Comparison of ENCODE assay signal across 7 cellular contexts in genomic region chr6:57948481-57948880, GRCh38.
DNase-seq lines count a peak whose midpoint lies in the region; ATAC-seq, FAIRE-seq and TF ChIP-seq lines count a peak whose summit lies in the region.
"Not testable (repeated sequence)": the region's sequence is repeated elsewhere in the genome, so short reads cannot be mapped to it uniquely, and the experiment has no call there.

No MANE protein-coding gene starts in this region.

- not testable (repeated sequence) for BruUV-seq in GM12878 (replicated peaks; lab: Mats Ljungman, UMichigan)

- not testable (repeated sequence) for H3K4me2 ChIP-seq in H9 (ENCODE audit: insufficient read depth, insufficient read length, low read length); GM12878 (ENCODE audit: control insufficient read depth, insufficient read depth); trophoblast cell (ENCODE audit: low read length)

- not testable (repeated sequence) for TF ChIP-seq CTCF in H9 (conservative IDR thresholded peaks at IDR 0.05); GM12878 (IDR thresholded peaks at IDR 0.05 in 2 of 3, conservative IDR thresholded peaks at IDR 0.05 in 1 of 3; ENCODE audit: control insufficient read depth in 2 of 3, extremely low read depth in 1 of 3, insufficient read depth in 1 of 3, low read depth in 3 of 3, low read length in 3 of 3)

- H2BK15ac ChIP-seq in H9 (ENCODE audit: low read depth, low read length) = not testable (repeated sequence)

- not testable (repeated sequence) for H3K36me3 ChIP-seq in GM12878 (ENCODE audit: control insufficient read depth in 2 of 2, insufficient read depth in 2 of 2, low read length in 1 of 2); trophoblast cell (ENCODE audit: control insufficient read depth in 1 of 2, insufficient read depth in 2 of 2, low read length in 2 of 2)

- H3K79me1 ChIP-seq in H9 (ENCODE audit: insufficient read depth, low read depth, low read length, poor library complexity, severe bottlenecking); trophoblast cell (ENCODE audit: low read length): not testable (repeated sequence)

- not testable (repeated sequence) for H2AFZ ChIP-seq in H9 (ENCODE audit: low read length); GM12878 (ENCODE audit: control insufficient read depth, low read depth, low read length); trophoblast cell (ENCODE audit: insufficient read depth, low read length, poor library complexity)

- CTCF ChIA-PET in GM12878 (lab: Yijun Ruan, JAX) = not testable (repeated sequence)

- not testable (repeated sequence) for H3K27me3 Mint-ChIP-seq in H9 (ENCODE audit: low read depth)

- not testable (repeated sequence) for H3K9me3 ChIP-seq in H9 (ENCODE audit: control insufficient read depth, low read depth, low read length); GM12878 (replicated peaks; ENCODE audit: control insufficient read depth, insufficient read depth, low read length); trophoblast cell (ENCODE audit: insufficient read depth, low read depth, low read length)

- H2BK120ac ChIP-seq in H9 (ENCODE audit: low read depth, low read length, poor library complexity, severe bottlenecking); trophoblast cell (ENCODE audit: insufficient read depth, low read length, poor library complexity): not testable (repeated sequence)

- TF ChIP-seq EP300 in GM12878 (IDR thresholded peaks at IDR 0.05; ENCODE audit: borderline replicate concordance in 1 of 2, control insufficient read depth in 1 of 2, low read depth in 2 of 2, low read length in 2 of 2) = not testable (repeated sequence)

- POLR2A ChIA-PET in GM12878 (lab: Charles Lee) = not testable (repeated sequence)

- not testable (repeated sequence) for H2BK12ac ChIP-seq in H9 (ENCODE audit: insufficient read length, low read depth, low read length); trophoblast cell (ENCODE audit: low read length)

- peaks cover 14 to 45% (median 28%) of the 10 kb centered on the region in 3 experiments; a peak in 6 of 7 replicates for H3K36me3 Mint-ChIP-seq in H9 (ENCODE audit: insufficient read depth in 1 of 3, low read depth in 3 of 3)

- not testable (repeated sequence) for H3K4me3 ChIP-seq in GM12878; trophoblast cell (ENCODE audit: low read depth, low read length)

- H4K12ac ChIP-seq in trophoblast cell (ENCODE audit: low read depth, low read length) = not testable (repeated sequence)

- not testable (repeated sequence) for H3K18ac ChIP-seq in H9 (ENCODE audit: insufficient read length, low read depth, low read length); trophoblast cell (ENCODE audit: low read length)

- ATAC-seq in GM18511 (IDR thresholded peaks at IDR 0.05; ENCODE audit: unreplicated experiment) (peak; percentile 58), HG03159 (IDR thresholded peaks at IDR 0.05; ENCODE audit: unreplicated experiment) (peak; percentile 64), HG03442 (IDR thresholded peaks at IDR 0.05; ENCODE audit: unreplicated experiment) (peak; percentile 36), GM12878 (peak; percentile 52)

- DNase-seq in H9 (peak; percentile 43), iPS-NIHi7 (ENCODE audit: extremely low spot score) (peak; percentile 4), trophoblast cell (peak; percentile 57 to 63)
- DNase-seq in GM12878 (ENCODE audit: low read depth, low spot score) = not testable (repeated sequence)

- H4K91ac ChIP-seq in H9 (ENCODE audit: insufficient read length, low read depth, low read length); trophoblast cell (ENCODE audit: low read depth, low read length): not testable (repeated sequence)

- not testable (repeated sequence) for FAIRE-seq in GM12878 (lab: Jason Lieb, UNC)

- not testable (repeated sequence) for H3K27me3 ChIP-seq in H9 (ENCODE audit: insufficient read depth, low read length); GM12878 (replicated peaks in 1 of 2; ENCODE audit: control insufficient read depth in 2 of 2, insufficient read depth in 2 of 2, low read length in 1 of 2); trophoblast cell (ENCODE audit: insufficient read depth, low read length)

- not testable (repeated sequence) for H3K14ac ChIP-seq in H9 (ENCODE audit: insufficient read depth, low read length); trophoblast cell (ENCODE audit: low read length)

- not testable (repeated sequence) for H4K5ac ChIP-seq in H9 (ENCODE audit: insufficient read length, low read depth, low read length)

- H3K27ac Mint-ChIP-seq in H9 = not testable (repeated sequence)

- SMC1A ChIA-PET in GM12878 (lab: Charles Lee; ENCODE audit: uncharacterized antibody, unreplicated experiment) = not testable (repeated sequence)

- WGBS in H9 (ENCODE audit: extremely low coverage, insufficient read length, low lambda C conversion rate) = no CpG with 5 or more reads among the region's 2 CpGs
- WGBS in GM12878 (ENCODE audit: insufficient coverage, insufficient replicate concordance, low lambda C conversion rate, missing lambda C conversion rate) = 23% methylated on average over 2 of the region's 2 CpGs
- WGBS in trophoblast cell (ENCODE audit: extremely low coverage, insufficient coverage, insufficient read length) = no CpG with 5 or more reads among the region's 2 CpGs

- H3K79me2 ChIP-seq in H9 (ENCODE audit: insufficient read depth, low read length); GM12878 (ENCODE audit: control insufficient read depth, insufficient read depth, low read length); trophoblast cell (ENCODE audit: control insufficient read depth, insufficient read depth, low read length, poor library complexity): not testable (repeated sequence)

- H4K8ac ChIP-seq in H9 (replicated peaks; ENCODE audit: insufficient read length, low read depth, low read length); trophoblast cell (ENCODE audit: low read depth, low read length): not testable (repeated sequence)

- H4K20me1 ChIP-seq in H9 (ENCODE audit: control insufficient read depth, insufficient read depth, insufficient read length); GM12878 (ENCODE audit: control insufficient read depth, insufficient read depth): not testable (repeated sequence)

- intact Hi-C loops in GM12878 (cut with micrococcal nuclease; ENCODE audit: unreplicated experiment) = not testable (repeated sequence)

- H3K4ac ChIP-seq in H9 (ENCODE audit: low read depth, low read length); trophoblast cell (ENCODE audit: low read depth, low read length): not testable (repeated sequence)

- not testable (repeated sequence) for H3K23me2 ChIP-seq in H9 (ENCODE audit: insufficient read length, low read depth, low read length, poor library complexity, severe bottlenecking)

- RAD21 ChIA-PET in GM12878 (lab: Charles Lee; ENCODE audit: unreplicated experiment) = not testable (repeated sequence)

- not testable (repeated sequence) for H2BK20ac ChIP-seq in H9 (ENCODE audit: low read depth, low read length, poor library complexity, severe bottlenecking)

- H3K56ac ChIP-seq in H9 (ENCODE audit: insufficient read length, low read depth, low read length) = not testable (repeated sequence)

- H2BK5ac ChIP-seq in H9 (ENCODE audit: insufficient read length, low read length); trophoblast cell (ENCODE audit: low read depth, low read length, poor library complexity): not testable (repeated sequence)

- not testable (repeated sequence) for H3K9ac ChIP-seq in H9 (ENCODE audit: extremely low read depth, insufficient read length, low read length); GM12878 (ENCODE audit: control insufficient read depth, insufficient read depth, low read length); trophoblast cell (ENCODE audit: low read length)

- in situ Hi-C loops in GM12878 (cut with MboI) = not testable (repeated sequence)

- H3T11ph ChIP-seq in H9 (ENCODE audit: low read length) = not testable (repeated sequence)

- H3K9me3 Mint-ChIP-seq in H9 = peaks cover 0 to 37% of the 10 kb centered on the region in 2 experiments; a peak in 2 of 5 replicates

- not testable (repeated sequence) for TF ChIP-seq RAD21 in GM12878 (IDR thresholded peaks at IDR 0.05; ENCODE audit: insufficient read depth, low read depth, low read length)

- H2AK5ac ChIP-seq in H9 (ENCODE audit: insufficient read length, low read length); trophoblast cell (ENCODE audit: low read length): not testable (repeated sequence)

- H3K4me3 Mint-ChIP-seq in H9 = not testable (repeated sequence)

- H3K4me1 Mint-ChIP-seq in H9 = not testable (repeated sequence)

- TF ChIP-seq POLR2A in GM12878 (IDR thresholded peaks at IDR 0.05; ENCODE audit: low read depth, low read length) = not testable (repeated sequence)

- H3K27ac ChIP-seq in H9 (ENCODE audit: insufficient read length, low read depth, low read length); GM12878 (ENCODE audit: control insufficient read depth, insufficient read depth); trophoblast cell (ENCODE audit: low read depth, low read length): not testable (repeated sequence)

- H3K23ac ChIP-seq in H9 (ENCODE audit: insufficient read length, low read depth, low read length); trophoblast cell (ENCODE audit: low read length): not testable (repeated sequence)

- not testable (repeated sequence) for H3K4me1 ChIP-seq in H9 (ENCODE audit: insufficient read depth, low read length); GM12878 (ENCODE audit: control insufficient read depth, insufficient read depth, low read length); trophoblast cell (ENCODE audit: control insufficient read depth in 1 of 2, insufficient read depth in 2 of 2, low read length in 2 of 2)
